15 cellular contexts compared by ENCODE assay signal in the genomic region with DNA sequence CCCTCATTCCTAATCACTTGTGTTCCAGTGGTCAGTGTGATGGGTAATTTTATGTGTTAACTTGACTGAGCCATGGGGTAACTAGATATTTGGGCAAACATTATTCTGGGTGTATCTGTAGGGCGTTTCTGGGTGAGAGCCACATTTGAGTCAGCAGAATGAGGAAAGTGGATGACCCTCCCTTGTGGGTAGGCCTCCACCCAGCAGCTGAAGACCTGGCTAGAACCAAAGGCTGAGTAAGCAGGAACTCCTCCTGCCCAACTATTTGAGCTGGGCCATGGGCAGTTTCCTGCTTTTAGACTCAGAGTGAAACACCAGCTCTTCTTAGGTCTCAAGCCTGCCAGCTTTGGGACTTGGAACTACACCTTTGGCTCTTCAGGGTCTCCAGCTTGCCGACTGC.
DNase-seq lines count a peak whose midpoint lies in the region; ATAC-seq and TF ChIP-seq lines count a peak whose summit lies in the region.
"Had no signal": no experiment of that assay in that cellular context is flagged by ENCODE, and none has a peak within 500 bp of the region (broad histone marks: within the 10 kb centered on the region; RNA-seq: fewer than 3 reads in every experiment).

No MANE protein-coding gene starts in this region.

- in situ Hi-C loops in GM13977 (cut with MboI; ENCODE audit: low pct_unique_long_range_greater_than_20kb, low sequenced_read_pairs, unreplicated experiment): no loop called here

- no peaks in the 10 kb centered on the region for H3K4me1 Mint-ChIP-seq in naive thymus-derived CD4-positive, alpha-beta T cell
- peaks cover 45% of the 10 kb centered on the region for H3K4me1 Mint-ChIP-seq in neural progenitor cell

- H3K79me2 ChIP-seq in neural progenitor cell (ENCODE audit: low read depth): no peaks in the 10 kb centered on the region

- peak; percentile 53 for DNase-seq in Daoy (ENCODE audit: low read depth)
- DNase-seq in MV-4-11 (lab: John Stamatoyannopoulos, UW): peak; percentile 78
- DNase-seq in naive thymus-derived CD4-positive, alpha-beta T cell: no peak
- no peak for DNase-seq in GM13977 (ENCODE audit: low spot score)
- no peak for DNase-seq in NCI-H1048 (lab: John Stamatoyannopoulos, UW)
- no peak for DNase-seq in neural progenitor cell (ENCODE audit: low spot score)
- DNase-seq in ovary: no peak
- DNase-seq: activated T-cell treated with anti-CD3 and anti-CD28 coated beads, Interleukin-2, amount 50 U/mL, for 1 hour; COR-L47; NCI-H187 treated with DMSO at 0.1 percent for 48 hours; pancreas had no signal

- H3K27ac Mint-ChIP-seq in naive thymus-derived CD4-positive, alpha-beta T cell: no peak overlapping the region
- no peak overlapping the region for H3K27ac Mint-ChIP-seq in neural progenitor cell

- TF ChIP-seq EP300 in ovary (IDR thresholded peaks at IDR 0.05): no peak

- H3F3A ChIP-seq in neural progenitor cell (ENCODE audit: low read depth): peaks cover 20% of the 10 kb centered on the region

- TF ChIP-seq CTCF in GM13977 (IDR thresholded peaks at IDR 0.05; ENCODE audit: extremely low read depth, insufficient read depth, missing control alignments) (no peak), neural progenitor cell (IDR thresholded peaks at IDR 0.05) (no peak), ovary (IDR thresholded peaks at IDR 0.05) (no peak)

- H3K36me3 ChIP-seq in naive thymus-derived CD4-positive, alpha-beta T cell (ENCODE audit: control insufficient read depth in 2 of 3, insufficient read depth in 3 of 3, low read length in 3 of 3): no peaks in the 10 kb centered on the region
- H3K36me3 ChIP-seq in neural progenitor cell (no peaks in the 10 kb centered on the region), ovary (no peaks in the 10 kb centered on the region)
- H3K36me3 ChIP-seq: ascending aorta, pancreas, suprapubic skin had no signal

- no peak overlapping the region for H3K9ac ChIP-seq in neural progenitor cell

- no peaks in the 10 kb centered on the region for H3K9me3 ChIP-seq in naive thymus-derived CD4-positive, alpha-beta T cell (ENCODE audit: control insufficient read depth in 2 of 3, low read length in 3 of 3)
- H3K9me3 ChIP-seq in neural progenitor cell (ENCODE audit: low read depth) (no peaks in the 10 kb centered on the region), ovary (no peaks in the 10 kb centered on the region)
- H3K9me3 ChIP-seq: ascending aorta, pancreas, suprapubic skin had no signal

- POLR2A ChIA-PET in naive thymus-derived CD4-positive, alpha-beta T cell (lab: Charles Lee): no interaction called here

- intact Hi-C loops in naive thymus-derived CD4-positive, alpha-beta T cell (cut with micrococcal nuclease): no loop called here
- intact Hi-C loops in ovary (cut with DNase I): no loop called here

- no peak for TF ChIP-seq POLR2A in ovary (IDR thresholded peaks at IDR 0.05)

- CTCF ChIA-PET in naive thymus-derived CD4-positive, alpha-beta T cell (lab: Charles Lee): no interaction called here

- peak; percentile 93 for ATAC-seq in esophagus mucosa
- peak; percentile 77 for ATAC-seq in naive thymus-derived CD4-positive, alpha-beta T cell
- ATAC-seq: GM12878 had no signal

- no peak overlapping the region for H3K4me3 Mint-ChIP-seq in naive thymus-derived CD4-positive, alpha-beta T cell
- no peak overlapping the region for H3K4me3 Mint-ChIP-seq in neural progenitor cell

- peaks cover 9 to 17% (median 12%) of the 10 kb centered on the region in 5 donors for H3K27me3 Mint-ChIP-seq in naive thymus-derived CD4-positive, alpha-beta T cell
- H3K27me3 Mint-ChIP-seq in neural progenitor cell (ENCODE audit: insufficient read depth, low read depth): peaks cover 13% of the 10 kb centered on the region

- H3K4me1 ChIP-seq in naive thymus-derived CD4-positive, alpha-beta T cell (ENCODE audit: control insufficient read depth in 2 of 2, insufficient read depth in 2 of 2, low read length in 2 of 2): no peaks in the 10 kb centered on the region
- peaks cover 29% of the 10 kb centered on the region for H3K4me1 ChIP-seq in neural progenitor cell
- H3K4me1 ChIP-seq in ovary (ENCODE audit: insufficient read depth): peaks cover 1% of the 10 kb centered on the region
- H3K4me1 ChIP-seq: pancreas had no signal

- H4K20me1 ChIP-seq in neural progenitor cell (ENCODE audit: low read depth): no peaks in the 10 kb centered on the region

- H3K9me3 Mint-ChIP-seq in naive thymus-derived CD4-positive, alpha-beta T cell: peaks cover 0 to 6% (median 0%) of the 10 kb centered on the region in 11 donors
- no peaks in the 10 kb centered on the region for H3K9me3 Mint-ChIP-seq in neural progenitor cell

- no peak overlapping the region for H3K27ac ChIP-seq in naive thymus-derived CD4-positive, alpha-beta T cell (ENCODE audit: low read depth, low read length)
- no peak overlapping the region for H3K27ac ChIP-seq in neural progenitor cell
- no peak overlapping the region for H3K27ac ChIP-seq in ovary
- H3K27ac ChIP-seq: ascending aorta, pancreas, suprapubic skin had no signal

- 78 to 89% (median 83%) methylated on average over 2 of the region's 2 CpGs for WGBS in ovary, 3 donors

- no peak overlapping the region for H3K4me3 ChIP-seq in naive thymus-derived CD4-positive, alpha-beta T cell (ENCODE audit: low read length)
- H3K4me3 ChIP-seq in neural progenitor cell: no peak overlapping the region
- H3K4me3 ChIP-seq in ovary: no peak overlapping the region
- H3K4me3 ChIP-seq: ascending aorta, GM12878, pancreas, suprapubic skin had no signal

- no peaks in the 10 kb centered on the region for H3K36me3 Mint-ChIP-seq in naive thymus-derived CD4-positive, alpha-beta T cell
- no peaks in the 10 kb centered on the region for H3K36me3 Mint-ChIP-seq in neural progenitor cell

- no peak overlapping the region for H2AFZ ChIP-seq in neural progenitor cell (replicated peaks)

- H3K27me3 ChIP-seq in naive thymus-derived CD4-positive, alpha-beta T cell (ENCODE audit: control insufficient read depth in 2 of 2, insufficient read depth in 2 of 2, low read length in 2 of 2): no peaks in the 10 kb centered on the region
- H3K27me3 ChIP-seq in neural progenitor cell (no peaks in the 10 kb centered on the region), ovary (no peaks in the 10 kb centered on the region)
- H3K27me3 ChIP-seq: ascending aorta, pancreas, suprapubic skin had no signal

- no peak overlapping the region for H3K4me2 ChIP-seq in neural progenitor cell

Comparison
In these comparisons a context has a peak if more than half of its experiments do, and no peak if none do; other contexts are left out.
1. DNase-seq: peak in Daoy (single experiment) and MV-4-11 (single experiment); none in naive thymus-derived CD4-positive, alpha-beta T cell (0 of 9), GM13977 (single experiment), NCI-H1048 (single experiment), neural progenitor cell (single experiment) and ovary (0 of 5).